In the genomic region with DNA sequence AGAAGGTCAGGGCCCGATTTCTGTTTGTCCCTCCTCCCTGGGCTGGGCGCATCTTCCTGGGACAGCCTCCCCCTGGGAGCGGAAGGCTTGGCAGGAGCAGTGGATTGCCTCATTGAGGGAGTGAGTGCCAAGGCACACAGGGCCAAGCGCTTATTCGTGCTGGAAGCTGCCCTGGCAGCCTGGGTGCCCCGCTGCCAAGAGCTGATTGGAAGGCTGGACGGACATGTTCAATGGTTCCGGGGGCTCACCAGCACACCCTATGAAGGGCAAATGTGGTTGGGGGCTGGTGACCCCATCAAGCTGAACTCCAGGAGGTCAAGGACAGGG, we compare ENCODE assay signal across 14 cellular contexts. TPM values are rescaled to one million over a fixed set of nuclear protein-coding genes. Genes with fewer than 3 reads are reported as not detected.
DNase-seq lines count a peak whose midpoint lies in the region; ATAC-seq and TF ChIP-seq lines count a peak whose summit lies in the region.
"Had no signal": no experiment of that assay in that cellular context is flagged by ENCODE, and none has a peak within 500 bp of the region (broad histone marks: within the 10 kb centered on the region; RNA-seq: fewer than 3 reads in every experiment).

No MANE protein-coding gene starts in this region.

- H3K4me1 Mint-ChIP-seq in WTC11, result peaks cover 6% of the 10 kb centered on the region

- H3K4me3 ChIP-seq in right atrium auricular region, result no peak overlapping the region

- H3K36me3 ChIP-seq in right atrium auricular region, result no peaks in the 10 kb centered on the region

- no peaks in the 10 kb centered on the region for H3K36me3 Mint-ChIP-seq in WTC11

- ATAC-seq in Right ventricle myocardium inferior (peak; percentile 91), WTC11 (no peak)

- intact Hi-C loops in Right ventricle myocardium inferior (cut with DNase I), result no loop called here

- peaks cover 0 to 25% of the 10 kb centered on the region in 2 donors for H3K4me1 ChIP-seq in right atrium auricular region

- CTCF ChIA-PET in WTC11 (lab: Charles Lee), result interaction anchor here (1.4 to 1.9 kb wide), 2 partner anchors 54 to 66 kb away, joined by 5 to 7 read pairs; no protein-coding TSS in a partner anchor

- POLR2A ChIA-PET in WTC11 (lab: Charles Lee), result no interaction called here

- H3K27ac Mint-ChIP-seq in WTC11, result no peak overlapping the region
- H3K27ac Mint-ChIP-seq: activated B cell treated with CpG ODN at 0.5 μM for 24 hours, HFFc6 had no signal

- H3K9me3 Mint-ChIP-seq in WTC11, result no peaks in the 10 kb centered on the region
- H3K9me3 Mint-ChIP-seq: activated B cell treated with CpG ODN at 0.5 μM for 24 hours; activated T-cell treated with anti-CD3 and anti-CD28 coated beads, Interleukin-2, amount 50 U/mL, for 72 hours; HFFc6 had no signal

- no peak overlapping the region for H3K27ac ChIP-seq in right atrium auricular region

- TF ChIP-seq CTCF in right atrium auricular region (IDR thresholded peaks at IDR 0.05) (no peak), WTC11 (IDR thresholded peaks at IDR 0.05) (no peak)

- no peaks in the 10 kb centered on the region for H3K9me3 ChIP-seq in right atrium auricular region

- H3K27me3 ChIP-seq in right atrium auricular region, result no peaks in the 10 kb centered on the region

- no peak overlapping the region for H3K4me3 Mint-ChIP-seq in WTC11
- H3K4me3 Mint-ChIP-seq: activated B cell treated with CpG ODN at 0.5 μM for 24 hours, HFFc6, neural crest cell had no signal

- DNase-seq in Right ventricle myocardium inferior (ENCODE audit: missing footprints) (peak; percentile 76), right atrium auricular region (ENCODE audit: low spot score) (no peak), fibroblast of gingiva (ENCODE audit: low read depth) (peak; percentile 13), midbrain (lab: John Stamatoyannopoulos, UW) (peak; percentile 88), ureter (ENCODE audit: low spot score) (peak; percentile 81), GM03348 (ENCODE audit: low spot score) (no peak), activated gamma-delta T cell (lab: John Stamatoyannopoulos, UW) (no peak), WTC11 (ENCODE audit: low spot score) (no peak)
- DNase-seq: activated B cell treated with CpG ODN at 0.5 μM for 24 hours; activated T-cell treated with anti-CD3 and anti-CD28 coated beads, Interleukin-2, amount 50 U/mL, for 72 hours; HFFc6 had no signal

- H3K27me3 Mint-ChIP-seq in WTC11 (ENCODE audit: low read depth), result no peaks in the 10 kb centered on the region; the same call in none of the 2 replicates
- H3K27me3 Mint-ChIP-seq: activated B cell treated with CpG ODN at 0.5 μM for 24 hours had no signal

TF ChIP-seq in WTC11, 78 proteins besides CTCF, POLR2A, EP300 and RAD21 (continues in another document):
- TF ChIP-seq RORB (CRISPR knock-in tag; IDR thresholded peaks at IDR 0.05) (no peak), NFATC4 (CRISPR knock-in tag; IDR thresholded peaks at IDR 0.05) (no peak), ESRRA (CRISPR knock-in tag; IDR thresholded peaks at IDR 0.05; ENCODE audit: borderline replicate concordance) (no peak), TP53 (CRISPR knock-in tag; IDR thresholded peaks at IDR 0.05) (no peak), GABPB1 (CRISPR knock-in tag; IDR thresholded peaks at IDR 0.05) (no peak), ZNF425 (CRISPR knock-in tag; conservative IDR thresholded peaks at IDR 0.05) (no peak), RELA (CRISPR knock-in tag; IDR thresholded peaks at IDR 0.05; ENCODE audit: borderline replicate concordance) (no peak), HMGA2 (CRISPR knock-in tag; IDR thresholded peaks at IDR 0.05) (no peak), FOXP4 (CRISPR knock-in tag; IDR thresholded peaks at IDR 0.05) (no peak), SMAD3 (CRISPR knock-in tag; IDR thresholded peaks at IDR 0.05; ENCODE audit: borderline replicate concordance) (no peak), CREB1 (CRISPR knock-in tag; IDR thresholded peaks at IDR 0.05) (no peak), ZBTB21 (CRISPR knock-in tag; IDR thresholded peaks at IDR 0.05; ENCODE audit: borderline replicate concordance) (no peak), NFE2L1 (CRISPR knock-in tag; IDR thresholded peaks at IDR 0.05) (no peak), OVOL2 (CRISPR knock-in tag; IDR thresholded peaks at IDR 0.05; ENCODE audit: borderline replicate concordance) (no peak)
- TF ChIP-seq, protein P1, sequence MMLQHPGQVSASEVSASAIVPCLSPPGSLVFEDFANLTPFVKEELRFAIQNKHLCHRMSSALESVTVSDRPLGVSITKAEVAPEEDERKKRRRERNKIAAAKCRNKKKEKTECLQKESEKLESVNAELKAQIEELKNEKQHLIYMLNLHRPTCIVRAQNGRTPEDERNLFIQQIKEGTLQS (CRISPR knock-in tag; conservative IDR thresholded peaks at IDR 0.05), result no peak
- TF ChIP-seq, protein P2, sequence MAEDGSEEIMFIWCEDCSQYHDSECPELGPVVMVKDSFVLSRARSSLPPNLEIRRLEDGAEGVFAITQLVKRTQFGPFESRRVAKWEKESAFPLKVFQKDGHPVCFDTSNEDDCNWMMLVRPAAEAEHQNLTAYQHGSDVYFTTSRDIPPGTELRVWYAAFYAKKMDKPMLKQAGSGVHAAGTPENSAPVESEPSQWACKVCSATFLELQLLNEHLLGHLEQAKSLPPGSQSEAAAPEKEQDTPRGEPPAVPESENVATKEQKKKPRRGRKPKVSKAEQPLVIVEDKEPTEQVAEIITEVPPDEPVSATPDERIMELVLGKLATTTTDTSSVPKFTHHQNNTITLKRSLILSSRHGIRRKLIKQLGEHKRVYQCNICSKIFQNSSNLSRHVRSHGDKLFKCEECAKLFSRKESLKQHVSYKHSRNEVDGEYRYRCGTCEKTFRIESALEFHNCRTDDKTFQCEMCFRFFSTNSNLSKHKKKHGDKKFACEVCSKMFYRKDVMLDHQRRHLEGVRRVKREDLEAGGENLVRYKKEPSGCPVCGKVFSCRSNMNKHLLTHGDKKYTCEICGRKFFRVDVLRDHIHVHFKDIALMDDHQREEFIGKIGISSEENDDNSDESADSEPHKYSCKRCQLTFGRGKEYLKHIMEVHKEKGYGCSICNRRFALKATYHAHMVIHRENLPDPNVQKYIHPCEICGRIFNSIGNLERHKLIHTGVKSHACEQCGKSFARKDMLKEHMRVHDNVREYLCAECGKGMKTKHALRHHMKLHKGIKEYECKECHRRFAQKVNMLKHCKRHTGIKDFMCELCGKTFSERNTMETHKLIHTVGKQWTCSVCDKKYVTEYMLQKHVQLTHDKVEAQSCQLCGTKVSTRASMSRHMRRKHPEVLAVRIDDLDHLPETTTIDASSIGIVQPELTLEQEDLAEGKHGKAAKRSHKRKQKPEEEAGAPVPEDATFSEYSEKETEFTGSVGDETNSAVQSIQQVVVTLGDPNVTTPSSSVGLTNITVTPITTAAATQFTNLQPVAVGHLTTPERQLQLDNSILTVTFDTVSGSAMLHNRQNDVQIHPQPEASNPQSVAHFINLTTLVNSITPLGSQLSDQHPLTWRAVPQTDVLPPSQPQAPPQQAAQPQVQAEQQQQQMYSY (CRISPR knock-in tag; IDR thresholded peaks at IDR 0.05), result no peak
- TF ChIP-seq, protein P3, sequence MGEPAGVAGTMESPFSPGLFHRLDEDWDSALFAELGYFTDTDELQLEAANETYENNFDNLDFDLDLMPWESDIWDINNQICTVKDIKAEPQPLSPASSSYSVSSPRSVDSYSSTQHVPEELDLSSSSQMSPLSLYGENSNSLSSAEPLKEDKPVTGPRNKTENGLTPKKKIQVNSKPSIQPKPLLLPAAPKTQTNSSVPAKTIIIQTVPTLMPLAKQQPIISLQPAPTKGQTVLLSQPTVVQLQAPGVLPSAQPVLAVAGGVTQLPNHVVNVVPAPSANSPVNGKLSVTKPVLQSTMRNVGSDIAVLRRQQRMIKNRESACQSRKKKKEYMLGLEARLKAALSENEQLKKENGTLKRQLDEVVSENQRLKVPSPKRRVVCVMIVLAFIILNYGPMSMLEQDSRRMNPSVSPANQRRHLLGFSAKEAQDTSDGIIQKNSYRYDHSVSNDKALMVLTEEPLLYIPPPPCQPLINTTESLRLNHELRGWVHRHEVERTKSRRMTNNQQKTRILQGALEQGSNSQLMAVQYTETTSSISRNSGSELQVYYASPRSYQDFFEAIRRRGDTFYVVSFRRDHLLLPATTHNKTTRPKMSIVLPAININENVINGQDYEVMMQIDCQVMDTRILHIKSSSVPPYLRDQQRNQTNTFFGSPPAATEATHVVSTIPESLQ (CRISPR knock-in tag; IDR thresholded peaks at IDR 0.05), result no peak

RNA-seq across cellular contexts. Expression of gene ZNF831, which starts 10.3 kb away (rescaled TPM):
- total RNA-seq in Right ventricle myocardium inferior, result 0.11 TPM
- under 1 TPM; 0.19 to 0.47 TPM for total RNA-seq in right atrium auricular region
- total RNA-seq in ureter, result 1.4 TPM
- total RNA-seq in WTC11 (2021), result 0.02 to 0.04 TPM in 2 of 3 replicates, not detected in the other
- total RNA-seq: bronchial epithelial cell, HFFc6, neural crest cell, SK-MEL-5 had no signal

Comparison
In these comparisons a context has a peak if more than half of its experiments do, and no peak if none do; other contexts are left out.
1. DNase-seq: peak in Right ventricle myocardium inferior (single experiment), fibroblast of gingiva (single experiment), midbrain (single experiment) and ureter (single experiment); none in right atrium auricular region (single experiment), GM03348 (single experiment), activated gamma-delta T cell (single experiment) and WTC11 (single experiment).